In genomic region chr17:75842963-75843576, GRCh38 we compare ENCODE assay signal across 10 cellular contexts. TPM values are rescaled to one million over a fixed set of nuclear protein-coding genes. Genes with fewer than 3 reads are reported as not detected.
A peak's percentile ranks its signal among the peaks of the same experiment; 100 is the strongest.
DNase-seq lines count a peak whose midpoint lies in the region; ATAC-seq, FAIRE-seq and TF ChIP-seq lines count a peak whose summit lies in the region.
"Had no signal": no experiment of that assay in that cellular context is flagged by ENCODE, and none has a peak within 500 bp of the region (broad histone marks: within the 10 kb centered on the region; RNA-seq: fewer than 3 reads in every experiment).

No MANE protein-coding gene starts in this region.

- H3K4me1 Mint-ChIP-seq in CD8-positive, alpha-beta T cell (ENCODE audit: low read depth): peaks cover 25% of the 10 kb centered on the region
- H3K4me1 Mint-ChIP-seq in natural killer cell treated with Interleukin-12 subunit alpha and Interleukin-12 subunit beta and Interleukin-15 and Interleukin-18, amount 100 ng/mL, for 72 hours (ENCODE audit: low read depth in 2 of 2): peaks cover 6 to 11% of the 10 kb centered on the region in 2 donors

- SMC1A ChIA-PET in GM12878 (lab: Charles Lee; ENCODE audit: uncharacterized antibody, unreplicated experiment): interaction anchor here (1.2 to 3.2 kb wide), 4 partner anchors 10 to 32 kb away, joined by 3 to 14 read pairs (median 6); partner anchors contain the start of gene WBP2

- in situ Hi-C loops in GM12878 (cut with MboI): no loop called here

- H3K79me2 ChIP-seq in GM12878 (ENCODE audit: control insufficient read depth, insufficient read depth, low read length): peaks cover 18% of the 10 kb centered on the region
- H3K79me2 ChIP-seq in SK-N-SH (ENCODE audit: insufficient read depth): no peaks in the 10 kb centered on the region

- peaks cover 24% of the 10 kb centered on the region for H3K36me3 ChIP-seq in CD8-positive, alpha-beta T cell (ENCODE audit: insufficient read depth, low read length)
- H3K36me3 ChIP-seq in GM12878 (ENCODE audit: control insufficient read depth in 2 of 2, insufficient read depth in 2 of 2, low read length in 1 of 2) (peaks cover 0 to 4% of the 10 kb centered on the region in 2 experiments; a peak in 3 of 4 replicates), SK-N-SH (replicated peaks in 1 of 2; ENCODE audit: control insufficient read depth in 1 of 2, insufficient read depth in 2 of 2, low read length in 1 of 2) (peaks cover 5 to 25% of the 10 kb centered on the region in 2 experiments)

- H3K36me3 Mint-ChIP-seq in CD8-positive, alpha-beta T cell: peaks cover 51% of the 10 kb centered on the region
- H3K36me3 Mint-ChIP-seq in natural killer cell treated with Interleukin-12 subunit alpha and Interleukin-12 subunit beta and Interleukin-15 and Interleukin-18, amount 100 ng/mL, for 72 hours: no peaks in the 10 kb centered on the region

- H3K4me3 ChIP-seq in CD8-positive, alpha-beta T cell (ENCODE audit: low read depth, low read length): peak overlapping the region; percentile 93
- H3K4me3 ChIP-seq in NB4 (ENCODE audit: low read depth, low read length) (peak overlapping the region; percentile 75), GM12878 (peak overlapping the region; percentile 77), SK-N-SH (ENCODE audit: low read depth in 2 of 2, low read length in 1 of 2) (no peak overlapping the region; a peak in 1 of 4 replicates)

- TF ChIP-seq CTCF in CD8-positive, alpha-beta T cell (IDR thresholded peaks at IDR 0.05): peak; percentile 32
- TF ChIP-seq CTCF in NB4 (IDR thresholded peaks at IDR 0.05; ENCODE audit: low read depth, low read length) (no peak), GM12878 (IDR thresholded peaks at IDR 0.05 in 2 of 3, conservative IDR thresholded peaks at IDR 0.05 in 1 of 3; ENCODE audit: control insufficient read depth in 2 of 3, extremely low read depth in 1 of 3, insufficient read depth in 1 of 3, low read depth in 3 of 3, low read length in 3 of 3) (no peak), SK-N-SH (IDR thresholded peaks at IDR 0.05) (no peak)

- BruUV-seq in GM12878 (replicated peaks; lab: Mats Ljungman, UMichigan): no TSS peak

- POLR2A ChIA-PET in CD8-positive, alpha-beta T cell (lab: Charles Lee): interaction anchor here (0.6 to 4.5 kb wide), 13 partner anchors 8 to 261 kb away, joined by 3 to 67 read pairs (median 6); partner anchors contain the start of genes GALK1, TRIM65 and WBP2
- POLR2A ChIA-PET in GM12878 (lab: Charles Lee) (interaction anchor here (1.0 to 4.5 kb wide), 7 partner anchors 12 to 78 kb away, joined by 3 to 42 read pairs (median 30); partner anchors contain the start of genes GALK1, UNK and WBP2), SK-N-SH (lab: Yijun Ruan, JAX) (interaction anchor here (0.9 to 4.8 kb wide), 9 partner anchors 8 to 72 kb away, joined by 3 to 38 read pairs (median 8); partner anchors contain the start of genes UNK and WBP2)

- CTCF ChIA-PET in CD8-positive, alpha-beta T cell (lab: Charles Lee): interaction anchor here (0.7 to 5.4 kb wide), 8 partner anchors 12 to 93 kb away, joined by 3 to 30 read pairs (median 9); partner anchors contain the start of genes TRIM47, TRIM65 and WBP2
- CTCF ChIA-PET in GM12878 (lab: Yijun Ruan, JAX) (interaction anchor here (0.9 to 8.7 kb wide), 6 partner anchors 13 to 123 kb away, joined by 3 to 117 read pairs (median 5); partner anchors contain the start of genes GALK1, TRIM65 and WBP2), SK-N-SH (lab: Yijun Ruan, JAX) (interaction anchor here (0.8 to 16.1 kb wide), 11 partner anchors 10 to 172 kb away, joined by 4 to 326 read pairs (median 9); partner anchors contain the start of genes GALK1, TRIM47, UNK and WBP2)

- DNase-seq in CD8-positive, alpha-beta T cell: peak in 4 of 7 experiments; percentile 11 to 35 (median 32)
- DNase-seq in NB4 (ENCODE audit: low read depth) (no peak), GM12878 (ENCODE audit: low read depth, low spot score) (no peak), COLO829 (ENCODE audit: low spot score) (no peak), SK-N-SH (no peak)
- DNase-seq in natural killer cell treated with Interleukin-12 subunit alpha and Interleukin-12 subunit beta and Interleukin-15 and Interleukin-18, amount 100 ng/mL, for 72 hours (ENCODE audit: low spot score): no peak
- no peak for DNase-seq in effector CD4-positive, alpha-beta T cell
- DNase-seq: DMS79 treated with DMSO at 0.1 percent for 48 hours had no signal

- no peaks in the 10 kb centered on the region for H3K9me3 ChIP-seq in CD8-positive, alpha-beta T cell (ENCODE audit: low read length)
- H3K9me3 ChIP-seq in GM12878 (replicated peaks; ENCODE audit: control insufficient read depth, insufficient read depth, low read length): no peaks in the 10 kb centered on the region
- H3K9me3 ChIP-seq in SK-N-SH: no peaks in the 10 kb centered on the region

- H3F3A ChIP-seq in SK-N-SH (replicated peaks; ENCODE audit: insufficient read depth): no peaks in the 10 kb centered on the region

- no peaks in the 10 kb centered on the region for H4K20me1 ChIP-seq in GM12878 (ENCODE audit: control insufficient read depth, insufficient read depth)
- H4K20me1 ChIP-seq in SK-N-SH (ENCODE audit: insufficient read depth): no peaks in the 10 kb centered on the region

- TF ChIP-seq POLR2A in NB4 (IDR thresholded peaks at IDR 0.05; ENCODE audit: extremely low read depth, insufficient read length) (no peak), GM12878 (IDR thresholded peaks at IDR 0.05; ENCODE audit: low read depth, low read length) (no peak)

- TF ChIP-seq RAD21 in GM12878 (IDR thresholded peaks at IDR 0.05; ENCODE audit: insufficient read depth, low read depth, low read length) (no peak), SK-N-SH (IDR thresholded peaks at IDR 0.05; ENCODE audit: low read length) (no peak)

- intact Hi-C loops in CD8-positive, alpha-beta T cell (cut with DNase I, micrococcal nuclease): loop anchor here (1.0 to 5.0 kb wide), 3 partner anchors 11 to 91 kb away; partner anchors contain the start of gene WBP2 (in 1 of the 2)
- intact Hi-C loops in GM12878 (cut with micrococcal nuclease; ENCODE audit: unreplicated experiment): no loop called here

- FAIRE-seq in GM12878 (lab: Jason Lieb, UNC): no peak
- FAIRE-seq: islet of Langerhans had no signal

- WGBS in GM12878 (ENCODE audit: insufficient coverage, insufficient replicate concordance, low lambda C conversion rate, missing lambda C conversion rate): 54% methylated on average over 19 of the region's 22 CpGs
- 91% methylated on average over 18 of the region's 22 CpGs for WGBS in SK-N-SH (ENCODE audit: low lambda C conversion rate)

- TF ChIP-seq EP300 in GM12878 (IDR thresholded peaks at IDR 0.05; ENCODE audit: borderline replicate concordance in 1 of 2, control insufficient read depth in 1 of 2, low read depth in 2 of 2, low read length in 2 of 2) (no peak), SK-N-SH (IDR thresholded peaks at IDR 0.05; ENCODE audit: borderline replicate concordance in 1 of 2, low read depth in 1 of 2, low read length in 1 of 2) (no peak)

- H3K4me1 ChIP-seq in CD8-positive, alpha-beta T cell (ENCODE audit: insufficient read depth, low read length): peaks cover 27% of the 10 kb centered on the region
- peaks cover 14% of the 10 kb centered on the region for H3K4me1 ChIP-seq in GM12878 (ENCODE audit: control insufficient read depth, insufficient read depth, low read length)
- peaks cover 4 to 34% of the 10 kb centered on the region in 2 experiments; a peak in 3 of 4 replicates for H3K4me1 ChIP-seq in SK-N-SH (ENCODE audit: control insufficient read depth in 1 of 2, insufficient read depth in 2 of 2, low read depth in 1 of 2, low read length in 1 of 2)

- RAD21 ChIA-PET in GM12878 (lab: Charles Lee; ENCODE audit: unreplicated experiment): interaction anchor here (0.9 to 3.6 kb wide), 10 partner anchors 12 to 89 kb away, joined by 3 to 21 read pairs (median 8); partner anchors contain the start of genes GALK1, TRIM65 and WBP2

- H2AFZ ChIP-seq in GM12878 (ENCODE audit: control insufficient read depth, low read depth, low read length) (peak overlapping the region; percentile 84), SK-N-SH (ENCODE audit: low read depth) (no peak overlapping the region)

- no peaks in the 10 kb centered on the region for H3K9me2 ChIP-seq in SK-N-SH

- peak overlapping the region; percentile 93 for H3K4me2 ChIP-seq in GM12878 (ENCODE audit: control insufficient read depth, insufficient read depth)
- H3K4me2 ChIP-seq in SK-N-SH: no peak overlapping the region

- peak overlapping the region; percentile 88 for H3K27ac ChIP-seq in CD8-positive, alpha-beta T cell (ENCODE audit: low read depth, low read length)
- H3K27ac ChIP-seq in GM12878 (ENCODE audit: control insufficient read depth, insufficient read depth): peak overlapping the region; percentile 93
- peak overlapping the region in 1 of 2 experiments; percentile 93; a peak in 2 of 4 replicates for H3K27ac ChIP-seq in SK-N-SH (ENCODE audit: low read depth in 2 of 2, low read length in 1 of 2)

- H3K27me3 Mint-ChIP-seq in CD8-positive, alpha-beta T cell (ENCODE audit: low read depth): no peaks in the 10 kb centered on the region
- no peaks in the 10 kb centered on the region for H3K27me3 Mint-ChIP-seq in natural killer cell treated with Interleukin-12 subunit alpha and Interleukin-12 subunit beta and Interleukin-15 and Interleukin-18, amount 100 ng/mL, for 72 hours

- peak overlapping the region; percentile 96 for H3K27ac Mint-ChIP-seq in CD8-positive, alpha-beta T cell
- H3K27ac Mint-ChIP-seq in natural killer cell treated with Interleukin-12 subunit alpha and Interleukin-12 subunit beta and Interleukin-15 and Interleukin-18, amount 100 ng/mL, for 72 hours: peak overlapping the region; percentile 81 to 93

- peak overlapping the region; percentile 98 for H3K9ac ChIP-seq in GM12878 (ENCODE audit: control insufficient read depth, insufficient read depth, low read length)
- H3K9ac ChIP-seq in SK-N-SH: no peak overlapping the region

- H3K9me3 Mint-ChIP-seq in CD8-positive, alpha-beta T cell: no peaks in the 10 kb centered on the region
- no peaks in the 10 kb centered on the region for H3K9me3 Mint-ChIP-seq in natural killer cell treated with Interleukin-12 subunit alpha and Interleukin-12 subunit beta and Interleukin-15 and Interleukin-18, amount 100 ng/mL, for 72 hours

- H3K4me3 Mint-ChIP-seq in CD8-positive, alpha-beta T cell: peak overlapping the region; percentile 93
- H3K4me3 Mint-ChIP-seq in natural killer cell treated with Interleukin-12 subunit alpha and Interleukin-12 subunit beta and Interleukin-15 and Interleukin-18, amount 100 ng/mL, for 72 hours: peak overlapping the region; percentile 89

- no peaks in the 10 kb centered on the region for H3K27me3 ChIP-seq in CD8-positive, alpha-beta T cell (ENCODE audit: insufficient read depth, low read length)
- H3K27me3 ChIP-seq in GM12878 (replicated peaks in 1 of 2; ENCODE audit: control insufficient read depth in 2 of 2, insufficient read depth in 2 of 2, low read length in 1 of 2) (no peaks in the 10 kb centered on the region), SK-N-SH (ENCODE audit: insufficient read depth) (no peaks in the 10 kb centered on the region)

- peak; percentile 25 for ATAC-seq in CD8-positive, alpha-beta T cell
- ATAC-seq in GM12878 (no peak), esophagus mucosa (no peak)
- peak in 1 of 2 donors; percentile 12 for ATAC-seq in natural killer cell treated with Interleukin-12 subunit alpha and Interleukin-12 subunit beta and Interleukin-15 and Interleukin-18, amount 100 ng/mL, for 72 hours

RNA-seq across cellular contexts. Expression of gene UNC13D, which starts 1.1 kb away (rescaled TPM):
- total RNA-seq in CD8-positive, alpha-beta T cell: 100 to 1,000 TPM; 123 to 124 TPM
- total RNA-seq in GM12878 (2013; cell fraction: nucleolus; rRNA removed): 128 and 142 TPM in 2 replicates
- total RNA-seq in GM12878 (2014; rRNA removed): 37.9 and 45.2 TPM in 2 replicates
- 10.0 and 10.3 TPM in 2 replicates for total RNA-seq in GM12878 (2014; rRNA removed; fragmentation: Illumina TruSeq; extraction: Trizol)
- 58.6 and 63.9 TPM in 2 replicates for total RNA-seq in GM12878 (2021)
- polyA plus RNA-seq in GM12878 (2011; ENCODE audit: low read depth): 46.6 TPM
- polyA plus RNA-seq in GM12878 (2011; rRNA removed): 9.2 and 15.5 TPM in 2 replicates
- 11.1 and 15.5 TPM in 2 replicates for polyA plus RNA-seq in GM12878 (2011; cell fraction: cytosol; rRNA removed)
- polyA plus RNA-seq in GM12878 (2011; cell fraction: nucleus; rRNA removed): 157 and 179 TPM in 2 replicates
- 42.6 and 46.6 TPM in 2 replicates for polyA plus RNA-seq in GM12878 (2012)
- 4.0 and 14.4 TPM in 2 replicates for polyA plus RNA-seq in GM12878 (2014; fragmentation: Illumina TruSeq; extraction: Trizol)
- polyA plus RNA-seq in GM12878 (2014; fragmentation: Nextera tagmentation; extraction: Ambion mirVana): 1 to 10 TPM in 1 of 2 experiments, under 1 TPM in 1; 0.32 to 1.6 TPM
- polyA plus RNA-seq in GM12878 (2014; rRNA removed): 37.1 and 46.0 TPM in 2 replicates
- 10 to 100 TPM; 34.9 to 37.4 TPM for polyA plus RNA-seq in GM12878 (2016; fragmentation: Nextera tagmentation; extraction: Ambion mirVana)
- 12.5 and 23.1 TPM in 2 replicates for polyA minus RNA-seq in GM12878 (2011; rRNA and poly(A)+ RNA removed)
- polyA minus RNA-seq in GM12878 (2011; cell fraction: cytosol; rRNA and poly(A)+ RNA removed): 9.7 and 12.6 TPM in 2 replicates
- polyA minus RNA-seq in GM12878 (2011; cell fraction: nucleus; rRNA and poly(A)+ RNA removed): 47.1 and 66.4 TPM in 2 replicates
- 100 to 1,000 TPM; 270 to 289 TPM for total RNA-seq in natural killer cell treated with Interleukin-12 subunit alpha and Interleukin-12 subunit beta and Interleukin-15 and Interleukin-18, amount 100 ng/mL, for 72 hours
- 26.0 TPM for total RNA-seq in esophagus mucosa
- polyA plus RNA-seq in SK-N-SH (2012; rRNA removed): 0.99 and 1.3 TPM in 2 replicates
- 0.41 and 1.2 TPM in 2 replicates for polyA plus RNA-seq in SK-N-SH (2012; cell fraction: cytosol; rRNA removed)
- 6.5 and 8.9 TPM in 2 replicates for polyA plus RNA-seq in SK-N-SH (2012; cell fraction: nucleus; rRNA removed)

RNA-seq across cellular contexts. Expression of gene WBP2, which starts 12.1 kb away (rescaled TPM):
- total RNA-seq in CD8-positive, alpha-beta T cell: 10 to 100 TPM; 69.1 to 80.2 TPM
- total RNA-seq in GM12878 (2013; cell fraction: nucleolus; rRNA removed): 24.5 and 27.7 TPM in 2 replicates
- total RNA-seq in GM12878 (2014; rRNA removed) (26.0 and 28.4 TPM in 2 replicates), GM12878 (2014; rRNA removed; fragmentation: Illumina TruSeq; extraction: Trizol) (11.8 and 12.1 TPM in 2 replicates), GM12878 (2021) (53.9 and 56.4 TPM in 2 replicates), esophagus mucosa (57.5 TPM)
- 45.2 TPM for polyA plus RNA-seq in GM12878 (2011; ENCODE audit: low read depth)
- polyA plus RNA-seq in GM12878 (2011; rRNA removed) (12.7 and 18.6 TPM in 2 replicates), GM12878 (2014; fragmentation: Illumina TruSeq; extraction: Trizol) (40.8 and 53.4 TPM in 2 replicates), GM12878 (2014; fragmentation: Nextera tagmentation; extraction: Ambion mirVana) (1 to 10 TPM; 1.5 to 3.0 TPM), GM12878 (2014; rRNA removed) (26.6 and 30.9 TPM in 2 replicates), GM12878 (2016; fragmentation: Nextera tagmentation; extraction: Ambion mirVana) (10 to 100 TPM; 49.8 to 57.3 TPM), SK-N-SH (2012; rRNA removed) (49.7 and 55.8 TPM in 2 replicates)
- 18.8 and 21.9 TPM in 2 replicates for polyA plus RNA-seq in GM12878 (2011; cell fraction: cytosol; rRNA removed)
- polyA plus RNA-seq in GM12878 (2011; cell fraction: nucleus; rRNA removed): 60.2 and 65.4 TPM in 2 replicates
- 80.3 and 82.1 TPM in 2 replicates for polyA plus RNA-seq in GM12878 (2012)
- 20.7 and 21.9 TPM in 2 replicates for polyA minus RNA-seq in GM12878 (2011; rRNA and poly(A)+ RNA removed)
- polyA minus RNA-seq in GM12878 (2011; cell fraction: cytosol; rRNA and poly(A)+ RNA removed): 11.9 and 13.1 TPM in 2 replicates
- 21.2 and 23.5 TPM in 2 replicates for polyA minus RNA-seq in GM12878 (2011; cell fraction: nucleus; rRNA and poly(A)+ RNA removed)
- 100 to 1,000 TPM in 1 of 2 donors, 10 to 100 TPM in 1; 73.8 to 101 TPM for total RNA-seq in natural killer cell treated with Interleukin-12 subunit alpha and Interleukin-12 subunit beta and Interleukin-15 and Interleukin-18, amount 100 ng/mL, for 72 hours
- 31.9 and 42.5 TPM in 2 replicates for polyA plus RNA-seq in SK-N-SH (2012; cell fraction: cytosol; rRNA removed)
- 63.2 and 67.1 TPM in 2 replicates for polyA plus RNA-seq in SK-N-SH (2012; cell fraction: nucleus; rRNA removed)

RNA-seq across cellular contexts. Expression of gene TRIM47, which starts 35.3 kb away (rescaled TPM):
- 1 to 10 TPM; 1.6 to 1.7 TPM for total RNA-seq in CD8-positive, alpha-beta T cell
- total RNA-seq in GM12878 (2013; cell fraction: nucleolus; rRNA removed): 4.6 and 7.4 TPM in 2 replicates
- total RNA-seq in GM12878 (2014; rRNA removed): 9.6 and 9.8 TPM in 2 replicates
- 3.7 and 4.3 TPM in 2 replicates for total RNA-seq in GM12878 (2014; rRNA removed; fragmentation: Illumina TruSeq; extraction: Trizol)
- 8.6 and 9.8 TPM in 2 replicates for total RNA-seq in GM12878 (2021)
- 0.16 TPM for polyA plus RNA-seq in GM12878 (2011; ENCODE audit: low read depth)
- 0.12 and 0.35 TPM in 2 replicates for polyA plus RNA-seq in GM12878 (2011; rRNA removed)
- polyA plus RNA-seq in GM12878 (2011; cell fraction: cytosol; rRNA removed): 0.64 and 0.93 TPM in 2 replicates
- 0.48 and 1.5 TPM in 2 replicates for polyA plus RNA-seq in GM12878 (2011; cell fraction: nucleus; rRNA removed)
- 0.67 and 0.97 TPM in 2 replicates for polyA plus RNA-seq in GM12878 (2012)
- polyA plus RNA-seq in GM12878 (2014; fragmentation: Illumina TruSeq; extraction: Trizol): 0.84 and 4.6 TPM in 2 replicates
- 1 to 10 TPM in 1 of 2 experiments, under 1 TPM in 1; 0.79 to 1.8 TPM for polyA plus RNA-seq in GM12878 (2014; fragmentation: Nextera tagmentation; extraction: Ambion mirVana)
- 8.4 and 11.3 TPM in 2 replicates for polyA plus RNA-seq in GM12878 (2014; rRNA removed)
- 1 to 10 TPM; 6.1 to 9.7 TPM for polyA plus RNA-seq in GM12878 (2016; fragmentation: Nextera tagmentation; extraction: Ambion mirVana)
- not detected in 2 replicates for polyA minus RNA-seq in GM12878 (2011; rRNA and poly(A)+ RNA removed)
- polyA minus RNA-seq in GM12878 (2011; cell fraction: cytosol; rRNA and poly(A)+ RNA removed): 0.73 TPM in 1 of 2 replicates, not detected in the other
- 0.96 and 0.97 TPM in 2 replicates for polyA minus RNA-seq in GM12878 (2011; cell fraction: nucleus; rRNA and poly(A)+ RNA removed)
- total RNA-seq in natural killer cell treated with Interleukin-12 subunit alpha and Interleukin-12 subunit beta and Interleukin-15 and Interleukin-18, amount 100 ng/mL, for 72 hours: 1 to 10 TPM; 1.6 to 2.1 TPM
- total RNA-seq in esophagus mucosa: 23.4 TPM
- 3.1 and 5.1 TPM in 2 replicates for polyA plus RNA-seq in SK-N-SH (2012; rRNA removed)
- polyA plus RNA-seq in SK-N-SH (2012; cell fraction: cytosol; rRNA removed): 1.9 and 2.7 TPM in 2 replicates
- polyA plus RNA-seq in SK-N-SH (2012; cell fraction: nucleus; rRNA removed): 6.9 and 7.6 TPM in 2 replicates

RNA-seq across cellular contexts. Expression of gene TRIM65, which starts 53.7 kb away (rescaled TPM):
- total RNA-seq in CD8-positive, alpha-beta T cell: 10 to 100 TPM; 13.6 to 15.1 TPM
- total RNA-seq in GM12878 (2013; cell fraction: nucleolus; rRNA removed): 10.6 and 14.1 TPM in 2 replicates
- total RNA-seq in GM12878 (2014; rRNA removed): 21.0 and 26.0 TPM in 2 replicates
- total RNA-seq in GM12878 (2014; rRNA removed; fragmentation: Illumina TruSeq; extraction: Trizol): 10.1 and 11.6 TPM in 2 replicates
- total RNA-seq in GM12878 (2021): 21.8 and 23.0 TPM in 2 replicates
- polyA plus RNA-seq in GM12878 (2011; ENCODE audit: low read depth): 3.9 TPM
- polyA plus RNA-seq in GM12878 (2011; rRNA removed): 3.9 and 6.0 TPM in 2 replicates
- 7.4 and 8.5 TPM in 2 replicates for polyA plus RNA-seq in GM12878 (2011; cell fraction: cytosol; rRNA removed)
- polyA plus RNA-seq in GM12878 (2011; cell fraction: nucleus; rRNA removed): 6.4 and 8.0 TPM in 2 replicates
- 7.9 and 8.1 TPM in 2 replicates for polyA plus RNA-seq in GM12878 (2012)
- 7.2 and 10.0 TPM in 2 replicates for polyA plus RNA-seq in GM12878 (2014; fragmentation: Illumina TruSeq; extraction: Trizol)
- polyA plus RNA-seq in GM12878 (2014; fragmentation: Nextera tagmentation; extraction: Ambion mirVana): 1 to 10 TPM; 1.4 to 3.8 TPM
- 18.8 and 19.5 TPM in 2 replicates for polyA plus RNA-seq in GM12878 (2014; rRNA removed)
- polyA plus RNA-seq in GM12878 (2016; fragmentation: Nextera tagmentation; extraction: Ambion mirVana): 10 to 100 TPM in 1 of 2 experiments, 1 to 10 TPM in 1; 3.2 to 16.2 TPM
- 2.4 and 6.8 TPM in 2 replicates for polyA minus RNA-seq in GM12878 (2011; rRNA and poly(A)+ RNA removed)
- 2.0 and 2.1 TPM in 2 replicates for polyA minus RNA-seq in GM12878 (2011; cell fraction: cytosol; rRNA and poly(A)+ RNA removed)
- 2.2 and 4.6 TPM in 2 replicates for polyA minus RNA-seq in GM12878 (2011; cell fraction: nucleus; rRNA and poly(A)+ RNA removed)
- 10 to 100 TPM; 17.2 to 42.1 TPM for total RNA-seq in natural killer cell treated with Interleukin-12 subunit alpha and Interleukin-12 subunit beta and Interleukin-15 and Interleukin-18, amount 100 ng/mL, for 72 hours
- total RNA-seq in esophagus mucosa: 10.6 TPM
- polyA plus RNA-seq in SK-N-SH (2012; rRNA removed): 13.1 and 18.1 TPM in 2 replicates
- 7.7 and 11.7 TPM in 2 replicates for polyA plus RNA-seq in SK-N-SH (2012; cell fraction: cytosol; rRNA removed)
- polyA plus RNA-seq in SK-N-SH (2012; cell fraction: nucleus; rRNA removed): 21.5 and 24.6 TPM in 2 replicates

RNA-seq across cellular contexts. Expression of gene UNK, which starts 58.5 kb away (rescaled TPM):
- total RNA-seq in CD8-positive, alpha-beta T cell: 10 to 100 TPM; 37.3 to 42.8 TPM
- total RNA-seq in GM12878 (2013; cell fraction: nucleolus; rRNA removed): 197 and 212 TPM in 2 replicates
- total RNA-seq in GM12878 (2014; rRNA removed) (26.7 and 32.6 TPM in 2 replicates), GM12878 (2014; rRNA removed; fragmentation: Illumina TruSeq; extraction: Trizol) (23.8 and 25.9 TPM in 2 replicates), GM12878 (2021) (32.2 and 34.5 TPM in 2 replicates), esophagus mucosa (17.3 TPM)
- polyA plus RNA-seq in GM12878 (2011; ENCODE audit: low read depth): 6.2 TPM
- polyA plus RNA-seq in GM12878 (2011; rRNA removed) (30.8 and 33.2 TPM in 2 replicates), GM12878 (2014; fragmentation: Illumina TruSeq; extraction: Trizol) (25.2 and 26.9 TPM in 2 replicates), GM12878 (2014; fragmentation: Nextera tagmentation; extraction: Ambion mirVana) (10 to 100 TPM in 1 of 2 experiments, 1 to 10 TPM in 1; 8.9 to 11.9 TPM), GM12878 (2014; rRNA removed) (29.7 and 31.1 TPM in 2 replicates), GM12878 (2016; fragmentation: Nextera tagmentation; extraction: Ambion mirVana) (10 to 100 TPM; 27.6 to 27.8 TPM), SK-N-SH (2012; rRNA removed) (19.9 and 24.8 TPM in 2 replicates)
- polyA plus RNA-seq in GM12878 (2011; cell fraction: cytosol; rRNA removed): 17.2 and 20.1 TPM in 2 replicates
- polyA plus RNA-seq in GM12878 (2011; cell fraction: nucleus; rRNA removed): 36.8 and 48.3 TPM in 2 replicates
- polyA plus RNA-seq in GM12878 (2012): 18.8 and 20.3 TPM in 2 replicates
- 48.5 and 52.4 TPM in 2 replicates for polyA minus RNA-seq in GM12878 (2011; rRNA and poly(A)+ RNA removed)
- 11.5 and 12.8 TPM in 2 replicates for polyA minus RNA-seq in GM12878 (2011; cell fraction: cytosol; rRNA and poly(A)+ RNA removed)
- 41.1 and 51.5 TPM in 2 replicates for polyA minus RNA-seq in GM12878 (2011; cell fraction: nucleus; rRNA and poly(A)+ RNA removed)
- total RNA-seq in natural killer cell treated with Interleukin-12 subunit alpha and Interleukin-12 subunit beta and Interleukin-15 and Interleukin-18, amount 100 ng/mL, for 72 hours: 10 to 100 TPM; 30.6 to 39.8 TPM
- 22.1 and 26.9 TPM in 2 replicates for polyA plus RNA-seq in SK-N-SH (2012; cell fraction: cytosol; rRNA removed)
- 54.0 and 54.3 TPM in 2 replicates for polyA plus RNA-seq in SK-N-SH (2012; cell fraction: nucleus; rRNA removed)

Comparison
In these comparisons a context has a peak if more than half of its experiments do, and no peak if none do; other contexts are left out.
1. DNase-seq: peak in CD8-positive, alpha-beta T cell (4 of 7); none in NB4 (single experiment), GM12878 (single experiment), natural killer cell treated with Interleukin-12 subunit alpha and Interleukin-12 subunit beta and Interleukin-15 and Interleukin-18, amount 100 ng/mL, for 72 hours (single experiment), COLO829 (single experiment), effector CD4-positive, alpha-beta T cell (single experiment) and SK-N-SH (single experiment).
2. H3K4me3 ChIP-seq: peak in CD8-positive, alpha-beta T cell (single experiment), NB4 (single experiment) and GM12878 (single experiment); none in SK-N-SH (0 of 2).